ENCODE assay signal across 1 cellular context in genomic region chr5:141968914-141969608, GRCh38.
A peak's percentile ranks its signal among the peaks of the same experiment; 100 is the strongest.
TF ChIP-seq lines count a peak whose summit lies in the region.

A gene with protein sequence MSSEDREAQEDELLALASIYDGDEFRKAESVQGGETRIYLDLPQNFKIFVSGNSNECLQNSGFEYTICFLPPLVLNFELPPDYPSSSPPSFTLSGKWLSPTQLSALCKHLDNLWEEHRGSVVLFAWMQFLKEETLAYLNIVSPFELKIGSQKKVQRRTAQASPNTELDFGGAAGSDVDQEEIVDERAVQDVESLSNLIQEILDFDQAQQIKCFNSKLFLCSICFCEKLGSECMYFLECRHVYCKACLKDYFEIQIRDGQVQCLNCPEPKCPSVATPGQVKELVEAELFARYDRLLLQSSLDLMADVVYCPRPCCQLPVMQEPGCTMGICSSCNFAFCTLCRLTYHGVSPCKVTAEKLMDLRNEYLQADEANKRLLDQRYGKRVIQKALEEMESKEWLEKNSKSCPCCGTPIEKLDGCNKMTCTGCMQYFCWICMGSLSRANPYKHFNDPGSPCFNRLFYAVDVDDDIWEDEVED (plus strand): TSS chr5:141969105. CDS start chr5:141973589, 4,484 bp downstream.

TF ChIP-seq in HepG2, 621 proteins besides CTCF, POLR2A, EP300 and RAD21 (continued from another document and continues in another):
- TF ChIP-seq, protein P1, sequence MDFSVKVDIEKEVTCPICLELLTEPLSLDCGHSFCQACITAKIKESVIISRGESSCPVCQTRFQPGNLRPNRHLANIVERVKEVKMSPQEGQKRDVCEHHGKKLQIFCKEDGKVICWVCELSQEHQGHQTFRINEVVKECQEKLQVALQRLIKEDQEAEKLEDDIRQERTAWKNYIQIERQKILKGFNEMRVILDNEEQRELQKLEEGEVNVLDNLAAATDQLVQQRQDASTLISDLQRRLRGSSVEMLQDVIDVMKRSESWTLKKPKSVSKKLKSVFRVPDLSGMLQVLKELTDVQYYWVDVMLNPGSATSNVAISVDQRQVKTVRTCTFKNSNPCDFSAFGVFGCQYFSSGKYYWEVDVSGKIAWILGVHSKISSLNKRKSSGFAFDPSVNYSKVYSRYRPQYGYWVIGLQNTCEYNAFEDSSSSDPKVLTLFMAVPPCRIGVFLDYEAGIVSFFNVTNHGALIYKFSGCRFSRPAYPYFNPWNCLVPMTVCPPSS (IDR thresholded peaks at IDR 0.05): no peak
- TF ChIP-seq HNRNPH1 (optimal IDR thresholded peaks at IDR 0.05; ENCODE audit: low read depth, low read length): peak; percentile 53
- TF ChIP-seq ZNF136 (CRISPR knock-in tag; IDR thresholded peaks at IDR 0.05; ENCODE audit: low read depth): peak; percentile 55; the same call in 1 of the 2 replicates
- TF ChIP-seq, protein P2, sequence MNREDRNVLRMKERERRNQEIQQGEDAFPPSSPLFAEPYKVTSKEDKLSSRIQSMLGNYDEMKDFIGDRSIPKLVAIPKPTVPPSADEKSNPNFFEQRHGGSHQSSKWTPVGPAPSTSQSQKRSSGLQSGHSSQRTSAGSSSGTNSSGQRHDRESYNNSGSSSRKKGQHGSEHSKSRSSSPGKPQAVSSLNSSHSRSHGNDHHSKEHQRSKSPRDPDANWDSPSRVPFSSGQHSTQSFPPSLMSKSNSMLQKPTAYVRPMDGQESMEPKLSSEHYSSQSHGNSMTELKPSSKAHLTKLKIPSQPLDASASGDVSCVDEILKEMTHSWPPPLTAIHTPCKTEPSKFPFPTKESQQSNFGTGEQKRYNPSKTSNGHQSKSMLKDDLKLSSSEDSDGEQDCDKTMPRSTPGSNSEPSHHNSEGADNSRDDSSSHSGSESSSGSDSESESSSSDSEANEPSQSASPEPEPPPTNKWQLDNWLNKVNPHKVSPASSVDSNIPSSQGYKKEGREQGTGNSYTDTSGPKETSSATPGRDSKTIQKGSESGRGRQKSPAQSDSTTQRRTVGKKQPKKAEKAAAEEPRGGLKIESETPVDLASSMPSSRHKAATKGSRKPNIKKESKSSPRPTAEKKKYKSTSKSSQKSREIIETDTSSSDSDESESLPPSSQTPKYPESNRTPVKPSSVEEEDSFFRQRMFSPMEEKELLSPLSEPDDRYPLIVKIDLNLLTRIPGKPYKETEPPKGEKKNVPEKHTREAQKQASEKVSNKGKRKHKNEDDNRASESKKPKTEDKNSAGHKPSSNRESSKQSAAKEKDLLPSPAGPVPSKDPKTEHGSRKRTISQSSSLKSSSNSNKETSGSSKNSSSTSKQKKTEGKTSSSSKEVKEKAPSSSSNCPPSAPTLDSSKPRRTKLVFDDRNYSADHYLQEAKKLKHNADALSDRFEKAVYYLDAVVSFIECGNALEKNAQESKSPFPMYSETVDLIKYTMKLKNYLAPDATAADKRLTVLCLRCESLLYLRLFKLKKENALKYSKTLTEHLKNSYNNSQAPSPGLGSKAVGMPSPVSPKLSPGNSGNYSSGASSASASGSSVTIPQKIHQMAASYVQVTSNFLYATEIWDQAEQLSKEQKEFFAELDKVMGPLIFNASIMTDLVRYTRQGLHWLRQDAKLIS (CRISPR knock-in tag; IDR thresholded peaks at IDR 0.05): 0 out of 2 replicates have a peak, but pooled peaks have one; percentile 62
- peak; percentile 55 for TF ChIP-seq SKI (IDR thresholded peaks at IDR 0.05; ENCODE audit: partially characterized antibody)
- TF ChIP-seq MAFK (conservative IDR thresholded peaks at IDR 0.05 in 1 of 2, IDR thresholded peaks at IDR 0.05 in 1 of 2; ENCODE audit: low read length in 2 of 2): no peak
- TF ChIP-seq, protein P3, sequence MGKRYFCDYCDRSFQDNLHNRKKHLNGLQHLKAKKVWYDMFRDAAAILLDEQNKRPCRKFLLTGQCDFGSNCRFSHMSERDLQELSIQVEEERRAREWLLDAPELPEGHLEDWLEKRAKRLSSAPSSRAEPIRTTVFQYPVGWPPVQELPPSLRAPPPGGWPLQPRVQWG (CRISPR knock-in tag; IDR thresholded peaks at IDR 0.05; ENCODE audit: borderline replicate concordance, low read depth): no peak
- TF ChIP-seq ZFYVE20 (CRISPR knock-in tag; IDR thresholded peaks at IDR 0.05; ENCODE audit: borderline replicate concordance, low read depth): peak; percentile 28; the same call in 1 of the 2 replicates
- TF ChIP-seq, protein P4, sequence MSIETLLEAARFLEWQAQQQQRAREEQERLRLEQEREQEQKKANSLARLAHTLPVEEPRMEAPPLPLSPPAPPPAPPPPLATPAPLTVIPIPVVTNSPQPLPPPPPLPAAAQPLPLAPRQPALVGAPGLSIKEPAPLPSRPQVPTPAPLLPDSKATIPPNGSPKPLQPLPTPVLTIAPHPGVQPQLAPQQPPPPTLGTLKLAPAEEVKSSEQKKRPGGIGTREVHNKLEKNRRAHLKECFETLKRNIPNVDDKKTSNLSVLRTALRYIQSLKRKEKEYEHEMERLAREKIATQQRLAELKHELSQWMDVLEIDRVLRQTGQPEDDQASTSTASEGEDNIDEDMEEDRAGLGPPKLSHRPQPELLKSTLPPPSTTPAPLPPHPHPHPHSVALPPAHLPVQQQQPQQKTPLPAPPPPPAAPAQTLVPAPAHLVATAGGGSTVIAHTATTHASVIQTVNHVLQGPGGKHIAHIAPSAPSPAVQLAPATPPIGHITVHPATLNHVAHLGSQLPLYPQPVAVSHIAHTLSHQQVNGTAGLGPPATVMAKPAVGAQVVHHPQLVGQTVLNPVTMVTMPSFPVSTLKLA (IDR thresholded peaks at IDR 0.05): no peak
- no peak for TF ChIP-seq ARNT (IDR thresholded peaks at IDR 0.05)
- peak; percentile 53; the same call in 1 of the 2 replicates for TF ChIP-seq ZNF7 (CRISPR knock-in tag; IDR thresholded peaks at IDR 0.05)
- TF ChIP-seq, protein P5, sequence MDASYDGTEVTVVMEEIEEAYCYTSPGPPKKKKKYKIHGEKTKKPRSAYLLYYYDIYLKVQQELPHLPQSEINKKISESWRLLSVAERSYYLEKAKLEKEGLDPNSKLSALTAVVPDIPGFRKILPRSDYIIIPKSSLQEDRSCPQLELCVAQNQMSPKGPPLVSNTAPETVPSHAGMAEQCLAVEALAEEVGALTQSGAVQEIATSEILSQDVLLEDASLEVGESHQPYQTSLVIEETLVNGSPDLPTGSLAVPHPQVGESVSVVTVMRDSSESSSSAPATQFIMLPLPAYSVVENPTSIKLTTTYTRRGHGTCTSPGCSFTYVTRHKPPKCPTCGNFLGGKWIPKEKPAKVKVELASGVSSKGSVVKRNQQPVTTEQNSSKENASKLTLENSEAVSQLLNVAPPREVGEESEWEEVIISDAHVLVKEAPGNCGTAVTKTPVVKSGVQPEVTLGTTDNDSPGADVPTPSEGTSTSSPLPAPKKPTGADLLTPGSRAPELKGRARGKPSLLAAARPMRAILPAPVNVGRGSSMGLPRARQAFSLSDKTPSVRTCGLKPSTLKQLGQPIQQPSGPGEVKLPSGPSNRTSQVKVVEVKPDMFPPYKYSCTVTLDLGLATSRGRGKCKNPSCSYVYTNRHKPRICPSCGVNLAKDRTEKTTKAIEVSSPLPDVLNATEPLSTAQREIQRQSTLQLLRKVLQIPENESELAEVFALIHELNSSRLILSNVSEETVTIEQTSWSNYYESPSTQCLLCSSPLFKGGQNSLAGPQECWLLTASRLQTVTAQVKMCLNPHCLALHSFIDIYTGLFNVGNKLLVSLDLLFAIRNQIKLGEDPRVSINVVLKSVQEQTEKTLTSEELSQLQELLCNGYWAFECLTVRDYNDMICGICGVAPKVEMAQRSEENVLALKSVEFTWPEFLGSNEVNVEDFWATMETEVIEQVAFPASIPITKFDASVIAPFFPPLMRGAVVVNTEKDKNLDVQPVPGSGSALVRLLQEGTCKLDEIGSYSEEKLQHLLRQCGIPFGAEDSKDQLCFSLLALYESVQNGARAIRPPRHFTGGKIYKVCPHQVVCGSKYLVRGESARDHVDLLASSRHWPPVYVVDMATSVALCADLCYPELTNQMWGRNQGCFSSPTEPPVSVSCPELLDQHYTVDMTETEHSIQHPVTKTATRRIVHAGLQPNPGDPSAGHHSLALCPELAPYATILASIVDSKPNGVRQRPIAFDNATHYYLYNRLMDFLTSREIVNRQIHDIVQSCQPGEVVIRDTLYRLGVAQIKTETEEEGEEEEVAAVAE (CRISPR knock-in tag; IDR thresholded peaks at IDR 0.05; ENCODE audit: borderline replicate concordance): no peak
- TF ChIP-seq NR3C1 (CRISPR knock-in tag; IDR thresholded peaks at IDR 0.05): no peak
- TF ChIP-seq, protein P6, sequence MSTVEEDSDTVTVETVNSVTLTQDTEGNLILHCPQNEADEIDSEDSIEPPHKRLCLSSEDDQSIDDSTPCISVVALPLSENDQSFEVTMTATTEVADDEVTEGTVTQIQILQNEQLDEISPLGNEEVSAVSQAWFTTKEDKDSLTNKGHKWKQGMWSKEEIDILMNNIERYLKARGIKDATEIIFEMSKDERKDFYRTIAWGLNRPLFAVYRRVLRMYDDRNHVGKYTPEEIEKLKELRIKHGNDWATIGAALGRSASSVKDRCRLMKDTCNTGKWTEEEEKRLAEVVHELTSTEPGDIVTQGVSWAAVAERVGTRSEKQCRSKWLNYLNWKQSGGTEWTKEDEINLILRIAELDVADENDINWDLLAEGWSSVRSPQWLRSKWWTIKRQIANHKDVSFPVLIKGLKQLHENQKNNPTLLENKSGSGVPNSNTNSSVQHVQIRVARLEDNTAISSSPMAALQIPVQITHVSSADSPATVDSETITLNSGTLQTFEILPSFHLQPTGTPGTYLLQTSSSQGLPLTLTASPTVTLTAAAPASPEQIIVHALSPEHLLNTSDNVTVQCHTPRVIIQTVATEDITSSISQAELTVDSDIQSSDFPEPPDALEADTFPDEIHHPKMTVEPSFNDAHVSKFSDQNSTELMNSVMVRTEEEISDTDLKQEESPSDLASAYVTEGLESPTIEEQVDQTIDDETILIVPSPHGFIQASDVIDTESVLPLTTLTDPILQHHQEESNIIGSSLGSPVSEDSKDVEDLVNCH (CRISPR knock-in tag; IDR thresholded peaks at IDR 0.05): no peak
- TF ChIP-seq EHMT2 (IDR thresholded peaks at IDR 0.05; ENCODE audit: borderline replicate concordance, low read depth, low read length): no peak
- no peak for TF ChIP-seq SMARCC2 (IDR thresholded peaks at IDR 0.05)
- no peak for TF ChIP-seq FOXM1 (CRISPR knock-in tag; IDR thresholded peaks at IDR 0.05)
- no peak for TF ChIP-seq ZNF138 (CRISPR knock-in tag; IDR thresholded peaks at IDR 0.05; ENCODE audit: low read depth)
- TF ChIP-seq RCOR2 (CRISPR knock-in tag; IDR thresholded peaks at IDR 0.05): no peak
- no peak for TF ChIP-seq ZNF652 (CRISPR knock-in tag; IDR thresholded peaks at IDR 0.05; ENCODE audit: borderline replicate concordance, low read depth)
- peak; percentile 41 for TF ChIP-seq FOSL2 (CRISPR knock-in tag; IDR thresholded peaks at IDR 0.05)
- peak; percentile 94 for TF ChIP-seq HOXA5 (CRISPR knock-in tag; IDR thresholded peaks at IDR 0.05)
- TF ChIP-seq ZNF292 (CRISPR knock-in tag; IDR thresholded peaks at IDR 0.05; ENCODE audit: borderline replicate concordance, low read depth): no peak; the same call in none of the 2 replicates
- no peak for TF ChIP-seq RFX1 (IDR thresholded peaks at IDR 0.05)
- TF ChIP-seq ISX (CRISPR knock-in tag; conservative IDR thresholded peaks at IDR 0.05): no peak
- peak; percentile 85 for TF ChIP-seq ZSCAN29 (CRISPR knock-in tag; conservative IDR thresholded peaks at IDR 0.05)
- peak; percentile 93 for TF ChIP-seq ZNF441 (CRISPR knock-in tag; IDR thresholded peaks at IDR 0.05; ENCODE audit: borderline replicate concordance)
- TF ChIP-seq ZNF589 (CRISPR knock-in tag; conservative IDR thresholded peaks at IDR 0.05): no peak; the same call in 1 of the 2 replicates
- TF ChIP-seq KLF9 (CRISPR knock-in tag; IDR thresholded peaks at IDR 0.05; ENCODE audit: low read depth): 0 out of 2 replicates have a peak, but pooled peaks have one; percentile 58
- TF ChIP-seq, protein P7, sequence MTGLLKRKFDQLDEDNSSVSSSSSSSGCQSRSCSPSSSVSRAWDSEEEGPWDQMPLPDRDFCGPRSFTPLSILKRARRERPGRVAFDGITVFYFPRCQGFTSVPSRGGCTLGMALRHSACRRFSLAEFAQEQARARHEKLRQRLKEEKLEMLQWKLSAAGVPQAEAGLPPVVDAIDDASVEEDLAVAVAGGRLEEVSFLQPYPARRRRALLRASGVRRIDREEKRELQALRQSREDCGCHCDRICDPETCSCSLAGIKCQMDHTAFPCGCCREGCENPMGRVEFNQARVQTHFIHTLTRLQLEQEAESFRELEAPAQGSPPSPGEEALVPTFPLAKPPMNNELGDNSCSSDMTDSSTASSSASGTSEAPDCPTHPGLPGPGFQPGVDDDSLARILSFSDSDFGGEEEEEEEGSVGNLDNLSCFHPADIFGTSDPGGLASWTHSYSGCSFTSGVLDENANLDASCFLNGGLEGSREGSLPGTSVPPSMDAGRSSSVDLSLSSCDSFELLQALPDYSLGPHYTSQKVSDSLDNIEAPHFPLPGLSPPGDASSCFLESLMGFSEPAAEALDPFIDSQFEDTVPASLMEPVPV (CRISPR knock-in tag; IDR thresholded peaks at IDR 0.05): peak; percentile 82
- TF ChIP-seq ATF1 (CRISPR knock-in tag; IDR thresholded peaks at IDR 0.05): no peak
- 0 out of 2 replicates have a peak, but pooled peaks have one; percentile 85 for TF ChIP-seq HOXD1 (CRISPR knock-in tag; IDR thresholded peaks at IDR 0.05)
- no peak for TF ChIP-seq DNMT3B (CRISPR knock-in tag; conservative IDR thresholded peaks at IDR 0.05)
- no peak for TF ChIP-seq ZNF780A (CRISPR knock-in tag; IDR thresholded peaks at IDR 0.05)
- TF ChIP-seq ZNF558 (CRISPR knock-in tag; IDR thresholded peaks at IDR 0.05; ENCODE audit: borderline replicate concordance): peak; percentile 86; the same call in 1 of the 2 replicates
- 0 out of 2 replicates have a peak, but pooled peaks have one; percentile 29 for TF ChIP-seq E2F5 (CRISPR knock-in tag; conservative IDR thresholded peaks at IDR 0.05)
- no peak for TF ChIP-seq PRMT3 (CRISPR knock-in tag; IDR thresholded peaks at IDR 0.05; ENCODE audit: borderline replicate concordance, low read depth)
- no peak for TF ChIP-seq ZNF512B (CRISPR knock-in tag; IDR thresholded peaks at IDR 0.05; ENCODE audit: borderline replicate concordance)
